ENCODE assay signal across 13 cellular contexts in the genomic region with DNA sequence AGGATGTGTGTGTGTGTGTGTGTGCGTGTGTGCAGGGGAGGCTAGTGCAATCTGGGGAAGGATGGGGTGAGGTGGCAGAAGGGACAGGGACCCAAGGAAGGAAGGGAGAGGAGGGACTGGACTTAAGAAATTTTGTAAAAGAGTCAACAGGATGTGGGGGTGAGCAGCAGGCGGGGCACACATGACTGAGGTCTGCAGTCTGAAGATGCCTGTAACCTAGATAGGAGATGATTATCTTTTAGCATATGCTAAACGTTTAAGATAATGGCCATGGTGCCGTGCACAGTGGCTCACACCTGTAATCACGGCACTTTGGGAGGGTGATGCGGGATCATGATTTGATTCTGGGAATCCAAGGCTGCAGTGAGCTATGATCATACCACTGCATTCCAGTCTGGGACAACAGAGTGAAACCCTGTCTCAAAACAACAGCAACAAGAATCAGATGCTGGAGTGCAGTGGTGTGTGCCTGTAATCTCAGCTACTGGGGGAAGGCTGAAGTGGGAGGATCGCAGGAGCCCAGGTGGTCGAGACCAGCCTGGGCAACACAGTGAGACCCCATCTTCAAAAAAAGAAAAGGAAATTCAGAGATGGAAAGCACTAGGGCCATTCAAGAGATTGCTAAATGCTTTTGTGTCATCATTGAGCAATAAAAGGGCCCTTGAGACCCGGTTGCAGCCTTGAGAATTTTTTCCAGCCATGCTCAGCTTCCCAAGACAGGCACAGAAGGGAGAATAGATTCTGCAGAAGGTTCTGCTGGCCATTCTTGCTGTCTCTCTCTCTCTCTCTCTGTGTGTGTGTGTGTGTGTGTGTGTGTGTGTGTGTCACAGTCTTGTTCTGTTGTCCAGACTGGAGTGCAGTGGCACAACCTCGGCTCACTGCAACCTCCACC. TPM values are rescaled to one million over a fixed set of nuclear protein-coding genes. Genes with fewer than 3 reads are reported as not detected.
A peak's percentile ranks its signal among the peaks of the same experiment; 100 is the strongest.
DNase-seq lines count a peak whose midpoint lies in the region; ATAC-seq and TF ChIP-seq lines count a peak whose summit lies in the region.
"Had no signal": no experiment of that assay in that cellular context is flagged by ENCODE, and none has a peak within 500 bp of the region (broad histone marks: within the 10 kb centered on the region; RNA-seq: fewer than 3 reads in every experiment).

No MANE protein-coding gene starts in this region.

- TF ChIP-seq CTCF in activated B cell treated with CpG ODN at 0.5 μM for 24 hours (IDR thresholded peaks at IDR 0.05), result no peak

- H3K4me1 Mint-ChIP-seq in activated B cell treated with CpG ODN at 0.5 μM for 24 hours, result peaks cover 27% of the 10 kb centered on the region
- H3K4me1 Mint-ChIP-seq in stimulated activated memory B cell treated with anti-CD40 and anti-IgM and Interleukin-4, amounts not matched to agents 10 μg/mL and 1 μg/mL and 100 μg/mL, for 72 hours, result peaks cover 25% of the 10 kb centered on the region

- ATAC-seq in activated B cell treated with CpG ODN at 0.5 μM for 24 hours (ENCODE audit: low read depth) (no peak), HG03457 (IDR thresholded peaks at IDR 0.05; ENCODE audit: unreplicated experiment) (no peak)
- ATAC-seq in stimulated activated memory B cell treated with anti-CD40 and anti-IgM and Interleukin-4, amounts not matched to agents 10 μg/mL and 1 μg/mL and 100 μg/mL, for 72 hours, result no peak
- ATAC-seq: body of pancreas, HCT116 had no signal

- peak overlapping the region; percentile 76 for H3K27ac Mint-ChIP-seq in activated B cell treated with CpG ODN at 0.5 μM for 24 hours
- H3K27ac Mint-ChIP-seq in stimulated activated memory B cell treated with anti-CD40 and anti-IgM and Interleukin-4, amounts not matched to agents 10 μg/mL and 1 μg/mL and 100 μg/mL, for 72 hours, result peak overlapping the region; percentile 85

- peaks cover 15% of the 10 kb centered on the region for H3K36me3 Mint-ChIP-seq in activated B cell treated with CpG ODN at 0.5 μM for 24 hours (ENCODE audit: low read depth)
- peaks cover 23% of the 10 kb centered on the region for H3K36me3 Mint-ChIP-seq in stimulated activated memory B cell treated with anti-CD40 and anti-IgM and Interleukin-4, amounts not matched to agents 10 μg/mL and 1 μg/mL and 100 μg/mL, for 72 hours

- POLR2A ChIA-PET in activated B cell treated with CpG ODN at 0.5 μM for 24 hours (lab: Charles Lee), result interaction anchor here (0.6 to 0.7 kb wide), 2 partner anchors 11 to 86 kb away, joined by 3 read pairs; no protein-coding TSS in a partner anchor

- intact Hi-C loops in activated B cell treated with CpG ODN at 0.5 μM for 24 hours (cut with micrococcal nuclease), result no loop called here

- DNase-seq in activated CD8-positive, alpha-beta memory T cell treated with anti-CD3 and anti-CD28 coated beads, Interleukin-2, amount 50 U/mL, for 24 hours (ENCODE audit: extremely low read depth), result peak; percentile 13
- DNase-seq in activated CD8-positive, alpha-beta memory T cell treated with anti-CD3 and anti-CD28 coated beads, Interleukin-2, amount 50 U/mL, for 48 hours, result no peak
- no peak for DNase-seq in activated B cell treated with CpG ODN at 0.5 μM for 24 hours
- DNase-seq in fibroblast of gingiva (ENCODE audit: low read depth), result peak; percentile 89
- no peak for DNase-seq in cerebellar cortex (ENCODE audit: low spot score)
- DNase-seq in AG08396 (ENCODE audit: low spot score), result no peak
- DNase-seq: ACHN, body of pancreas, NCI-H748 treated with DMSO at 0.1 percent for 48 hours, uterus had no signal

- no peaks in the 10 kb centered on the region for H3K9me3 Mint-ChIP-seq in activated B cell treated with CpG ODN at 0.5 μM for 24 hours
- no peaks in the 10 kb centered on the region for H3K9me3 Mint-ChIP-seq in stimulated activated memory B cell treated with anti-CD40 and anti-IgM and Interleukin-4, amounts not matched to agents 10 μg/mL and 1 μg/mL and 100 μg/mL, for 72 hours

- CTCF ChIA-PET in activated B cell treated with CpG ODN at 0.5 μM for 24 hours (lab: Charles Lee), result interaction anchor here (1.1 to 1.3 kb wide), 2 partner anchors 12 to 63 kb away, joined by 3 read pairs; no protein-coding TSS in a partner anchor

- H3K27me3 Mint-ChIP-seq in activated B cell treated with CpG ODN at 0.5 μM for 24 hours, result no peaks in the 10 kb centered on the region
- H3K27me3 Mint-ChIP-seq in stimulated activated memory B cell treated with anti-CD40 and anti-IgM and Interleukin-4, amounts not matched to agents 10 μg/mL and 1 μg/mL and 100 μg/mL, for 72 hours, result no peaks in the 10 kb centered on the region

- H3K4me3 Mint-ChIP-seq in activated B cell treated with CpG ODN at 0.5 μM for 24 hours, result peak overlapping the region; percentile 3
- H3K4me3 Mint-ChIP-seq in stimulated activated memory B cell treated with anti-CD40 and anti-IgM and Interleukin-4, amounts not matched to agents 10 μg/mL and 1 μg/mL and 100 μg/mL, for 72 hours, result no peak overlapping the region

RNA-seq across cellular contexts. Expression of a gene that starts 3.8 kb away (rescaled TPM):
- total RNA-seq in activated B cell treated with CpG ODN at 0.5 μM for 24 hours, result 28.6 and 32.8 TPM in 2 replicates

RNA-seq across cellular contexts. Expression of a gene that starts 15.4 kb away (rescaled TPM):
- total RNA-seq in activated B cell treated with CpG ODN at 0.5 μM for 24 hours, result 0.29 and 0.49 TPM in 2 replicates

RNA-seq across cellular contexts. Expression of a gene that starts 59.4 kb away (rescaled TPM):
- total RNA-seq in activated B cell treated with CpG ODN at 0.5 μM for 24 hours, result 57.4 and 63.8 TPM in 2 replicates

Comparison
In these comparisons a context has a peak if more than half of its experiments do, and no peak if none do; other contexts are left out.
1. DNase-seq: peak in activated CD8-positive, alpha-beta memory T cell treated with anti-CD3 and anti-CD28 coated beads, Interleukin-2, amount 50 U/mL, for 24 hours (single experiment) and fibroblast of gingiva (single experiment); none in activated CD8-positive, alpha-beta memory T cell treated with anti-CD3 and anti-CD28 coated beads, Interleukin-2, amount 50 U/mL, for 48 hours (single experiment), activated B cell treated with CpG ODN at 0.5 μM for 24 hours (single experiment), cerebellar cortex (single experiment) and AG08396 (single experiment).